In genomic region chr21:40699366-40699765, GRCh38 we compare ENCODE assay signal across 10 cellular contexts.
"Had no signal": no experiment of that assay in that cellular context is flagged by ENCODE, and none has a peak within 500 bp of the region (broad histone marks: within the 10 kb centered on the region; RNA-seq: fewer than 3 reads in every experiment).

No MANE protein-coding gene starts in this region.

- H3K4me3 Mint-ChIP-seq: HFFc6, IgD-negative memory B cell had no signal

- H3K27me3 Mint-ChIP-seq: IgD-negative memory B cell had no signal

- ATAC-seq: HCT116, HepG2 had no signal

- H3K36me3 Mint-ChIP-seq: IgD-negative memory B cell had no signal

- H3K4me1 ChIP-seq: HAP-1 had no signal

- DNase-seq: GM23248, GOT3, H7, HFFc6, KBM-7 had no signal

- H2AFZ ChIP-seq: GM23248 had no signal

- H3K27ac Mint-ChIP-seq: HFFc6, IgD-negative memory B cell had no signal

- H3K27ac ChIP-seq: GM23248, HL-60 had no signal

- H3K4me1 Mint-ChIP-seq: IgD-negative memory B cell had no signal

- FAIRE-seq: HepG2 had no signal

- H3K9ac ChIP-seq: GM23248 had no signal

- H3K36me3 ChIP-seq: HAP-1 had no signal

- H3K4me3 ChIP-seq: GM23248, HAP-1 had no signal
